ENCODE assay signal across 8 cellular contexts in genomic region chr11:65355776-65356393, GRCh38. TPM values are rescaled to one million over a fixed set of nuclear protein-coding genes. Genes with fewer than 3 reads are reported as not detected.
DNase-seq lines count a peak whose midpoint lies in the region; ATAC-seq and TF ChIP-seq lines count a peak whose summit lies in the region.

No MANE protein-coding gene starts in this region.

- H3K27me3 Mint-ChIP-seq in CD4-positive, alpha-beta memory T cell: no peaks in the 10 kb centered on the region

- H3K14ac ChIP-seq in neuronal stem cell (ENCODE audit: low read length): no peak overlapping the region

- no peaks in the 10 kb centered on the region for H3K9me2 ChIP-seq in PC-9 (ENCODE audit: insufficient read depth)

- WGBS in esophagus squamous epithelium, 2 donors: 2% methylated on average over 13 of the region's 35 CpGs; no CpG with 5 or more reads in 1 of the 2 donors
- WGBS in neuronal stem cell (ENCODE audit: extremely low coverage in 2 of 2, insufficient read length in 2 of 2, insufficient replicate concordance in 1 of 2), 2 donors: no CpG with 5 or more reads among the region's 35 CpGs

- TF ChIP-seq POLR2A in esophagus squamous epithelium (IDR thresholded peaks at IDR 0.05): no peak

- H3K79me2 ChIP-seq in PC-9 (ENCODE audit: low read depth): no peaks in the 10 kb centered on the region

- H3K4me3 Mint-ChIP-seq in CD4-positive, alpha-beta memory T cell: peak overlapping the region; percentile 90 to 97 (median 93)

- no peak overlapping the region for H3K4ac ChIP-seq in neuronal stem cell (ENCODE audit: low read length)

- H3K79me1 ChIP-seq in neuronal stem cell (ENCODE audit: low read depth, low read length): no peaks in the 10 kb centered on the region

- no peak for DNase-seq in CD4-positive, alpha-beta memory T cell
- no peak for DNase-seq in PC-9
- no peak for DNase-seq in esophagus squamous epithelium (lab: John Stamatoyannopoulos, UW)
- no peak for DNase-seq in neuronal stem cell (ENCODE audit: low spot score)
- no peak for DNase-seq in GM10266 (ENCODE audit: extremely low spot score)
- DNase-seq in NCI-H345 (lab: John Stamatoyannopoulos, UW): no peak

- no peak overlapping the region for H2AFZ ChIP-seq in PC-9
- H2AFZ ChIP-seq in neuronal stem cell (ENCODE audit: low read length): peak overlapping the region; percentile 94

- no peak overlapping the region for H3K27ac ChIP-seq in CD4-positive, alpha-beta memory T cell (ENCODE audit: low read depth, low read length)
- H3K27ac ChIP-seq in PC-9 (no peak overlapping the region), esophagus squamous epithelium (no peak overlapping the region), neuronal stem cell (replicated peaks; ENCODE audit: low read length) (no peak overlapping the region)

- H4K8ac ChIP-seq in neuronal stem cell (ENCODE audit: low read depth, low read length): no peak overlapping the region

- TF ChIP-seq CTCF in PC-9 (conservative IDR thresholded peaks at IDR 0.05) (no peak), esophagus squamous epithelium (IDR thresholded peaks at IDR 0.05) (no peak), GM10266 (IDR thresholded peaks at IDR 0.05; ENCODE audit: control insufficient read depth, insufficient read depth, low read depth, missing control alignments) (no peak)

- TSS peak; percentile 14 for BruUV-seq in PC-9 (replicated peaks; lab: Mats Ljungman, UMichigan)

- H3K27ac Mint-ChIP-seq in CD4-positive, alpha-beta memory T cell: peak overlapping the region in 5 of 7 donors; percentile 9 to 85 (median 59)

- H3K4me1 Mint-ChIP-seq in CD4-positive, alpha-beta memory T cell: peaks cover 8 to 17% (median 11%) of the 10 kb centered on the region in 4 donors

- H3K4me2 ChIP-seq in PC-9 (peak overlapping the region; percentile 100; the same call in 1 of the 2 replicates), neuronal stem cell (ENCODE audit: insufficient read depth, low read length, poor library complexity, severe bottlenecking) (peak overlapping the region; percentile 72)

- H3K4me3 ChIP-seq in CD4-positive, alpha-beta memory T cell (ENCODE audit: low read length in 2 of 2): no peak overlapping the region
- no peak overlapping the region for H3K4me3 ChIP-seq in PC-9
- H3K4me3 ChIP-seq in esophagus squamous epithelium: peak overlapping the region; percentile 56 to 91 (median 64)
- peak overlapping the region; percentile 70 to 85 for H3K4me3 ChIP-seq in neuronal stem cell (ENCODE audit: low read length in 2 of 2)

- no peak overlapping the region for H4K91ac ChIP-seq in neuronal stem cell (ENCODE audit: low read depth, low read length, poor library complexity)

- intact Hi-C loops in CD4-positive, alpha-beta memory T cell (cut with micrococcal nuclease): loop anchor here (2.0 kb wide), 1 partner anchor 21 kb away; no protein-coding TSS in a partner anchor
- intact Hi-C loops in PC-9 (cut with micrococcal nuclease; ENCODE audit: unreplicated experiment): loop anchor here (2.0 kb wide), 1 partner anchor 39 kb away; no protein-coding TSS in a partner anchor
- intact Hi-C loops in esophagus squamous epithelium (cut with DNase I): no loop called here

- peak overlapping the region; percentile 94 for H2BK15ac ChIP-seq in neuronal stem cell (ENCODE audit: low read length)

- peaks cover 31% of the 10 kb centered on the region; the same call in 1 of the 2 replicates for H3F3A ChIP-seq in PC-9 (ENCODE audit: insufficient read depth, low read depth)

- POLR2A ChIA-PET in CD4-positive, alpha-beta memory T cell (lab: Charles Lee; ENCODE audit: partially characterized antibody): interaction anchor here (0.6 to 2.9 kb wide), 11 partner anchors 22 to 259 kb away, joined by 3 to 23 read pairs (median 4); partner anchors contain the start of genes CAPN1, DPF2, MALAT1 and NEAT1
- POLR2A ChIA-PET in PC-9 (lab: Charles Lee; ENCODE audit: unreplicated experiment): no interaction called here

- peak overlapping the region; percentile 99 for H3K23ac ChIP-seq in neuronal stem cell (ENCODE audit: low read depth, low read length, poor library complexity)

- peak overlapping the region; percentile 92 for H3K18ac ChIP-seq in neuronal stem cell (ENCODE audit: low read length)

- H4K20me1 ChIP-seq in PC-9 (ENCODE audit: insufficient read depth): no peaks in the 10 kb centered on the region; the same call in 1 of the 2 replicates

- CTCF ChIA-PET in CD4-positive, alpha-beta memory T cell (lab: Charles Lee; ENCODE audit: partially characterized antibody): interaction anchor here (0.8 to 1.5 kb wide), 5 partner anchors 25 to 184 kb away, joined by 3 to 6 read pairs (median 4); no protein-coding TSS in a partner anchor
- CTCF ChIA-PET in PC-9 (lab: Charles Lee): interaction anchor here (0.6 kb wide), 2 partner anchors 53 to 156 kb away, joined by 3 to 13 read pairs; no protein-coding TSS in a partner anchor

- H3K9me3 ChIP-seq in CD4-positive, alpha-beta memory T cell (ENCODE audit: control insufficient read depth in 1 of 2, low read length in 2 of 2): no peaks in the 10 kb centered on the region
- H3K9me3 ChIP-seq in PC-9 (ENCODE audit: insufficient read depth, low read depth) (no peaks in the 10 kb centered on the region), esophagus squamous epithelium (no peaks in the 10 kb centered on the region), neuronal stem cell (replicated peaks in 1 of 2; ENCODE audit: control insufficient read depth in 2 of 2, insufficient read depth in 1 of 2, low read depth in 1 of 2, low read length in 2 of 2) (no peaks in the 10 kb centered on the region)

- ATAC-seq in GM19397 (IDR thresholded peaks at IDR 0.05; ENCODE audit: unreplicated experiment) (no peak), HG02852 (IDR thresholded peaks at IDR 0.05; ENCODE audit: unreplicated experiment) (no peak)

- H3K36me3 Mint-ChIP-seq in CD4-positive, alpha-beta memory T cell: peaks cover 9 to 24% of the 10 kb centered on the region in 2 donors

- peak overlapping the region; percentile 72 for H3K9ac ChIP-seq in neuronal stem cell (ENCODE audit: low read depth, low read length, poor library complexity)

- H3K27me3 ChIP-seq in CD4-positive, alpha-beta memory T cell (ENCODE audit: insufficient read depth, low read length): no peaks in the 10 kb centered on the region
- H3K27me3 ChIP-seq in PC-9 (ENCODE audit: insufficient read depth, low read depth): no peaks in the 10 kb centered on the region
- H3K27me3 ChIP-seq in esophagus squamous epithelium: peaks cover 0 to 13% (median 0%) of the 10 kb centered on the region in 4 donors
- peaks cover 0 to 15% (median 0%) of the 10 kb centered on the region in 3 experiments for H3K27me3 ChIP-seq in neuronal stem cell (ENCODE audit: control insufficient read depth in 3 of 3, insufficient read depth in 3 of 3, low read depth in 1 of 3, low read length in 3 of 3)

- peak overlapping the region; percentile 82 for H2AK5ac ChIP-seq in neuronal stem cell (ENCODE audit: low read depth, low read length)

- H3K4me1 ChIP-seq in CD4-positive, alpha-beta memory T cell (ENCODE audit: insufficient read depth, low read length): peaks cover 7% of the 10 kb centered on the region
- H3K4me1 ChIP-seq in PC-9 (replicated peaks; ENCODE audit: insufficient read depth): peaks cover 11% of the 10 kb centered on the region
- H3K4me1 ChIP-seq in esophagus squamous epithelium: peaks cover 18 to 28% (median 20%) of the 10 kb centered on the region in 3 donors
- H3K4me1 ChIP-seq in neuronal stem cell (ENCODE audit: control insufficient read depth in 2 of 2, insufficient read depth in 1 of 2, low read depth in 1 of 2, low read length in 2 of 2): peaks cover 16 to 28% of the 10 kb centered on the region in 2 donors

- no peak overlapping the region for H2BK12ac ChIP-seq in neuronal stem cell (ENCODE audit: low read length)

- peak overlapping the region; percentile 95 for H2BK120ac ChIP-seq in neuronal stem cell (ENCODE audit: low read depth, low read length)

- peaks cover 11% of the 10 kb centered on the region for H3K36me3 ChIP-seq in CD4-positive, alpha-beta memory T cell (ENCODE audit: insufficient read depth, low read length)
- H3K36me3 ChIP-seq in PC-9 (ENCODE audit: low read depth) (peaks cover 1% of the 10 kb centered on the region), esophagus squamous epithelium (peaks cover 6 to 21% (median 7%) of the 10 kb centered on the region in 3 donors), neuronal stem cell (replicated peaks in 1 of 2; ENCODE audit: control insufficient read depth in 2 of 2, insufficient read depth in 2 of 2, low read length in 2 of 2) (peaks cover 13 to 27% of the 10 kb centered on the region in 2 donors)

- no peaks in the 10 kb centered on the region for H3K9me3 Mint-ChIP-seq in CD4-positive, alpha-beta memory T cell

- peak overlapping the region; percentile 75 for H2BK5ac ChIP-seq in neuronal stem cell (ENCODE audit: low read length)

RNA-seq across cellular contexts. Expression of gene TIGD3, which starts 1.3 kb away (rescaled TPM):
- total RNA-seq in CD4-positive, alpha-beta memory T cell: 1 to 10 TPM in 1 of 2 experiments, under 1 TPM in 1; 0.96 to 1.1 TPM
- polyA plus RNA-seq in CD4-positive, alpha-beta memory T cell: under 1 TPM in 1 of 2 donors, not detected in 1; 0.26 TPM
- total RNA-seq in PC-9 (2021) (1.7 and 1.8 TPM in 2 replicates), esophagus squamous epithelium (1 to 10 TPM in 1 of 4 donors, under 1 TPM in 3; 0.13 to 1.3 (median 0.56) TPM)
- polyA plus RNA-seq in neuronal stem cell (2013, experiment 1 of 2): 1.8 TPM
- 1.6 TPM for polyA plus RNA-seq in neuronal stem cell (2013, experiment 2 of 2)

RNA-seq across cellular contexts. Expression of gene DPF2, which starts 22.2 kb away (rescaled TPM):
- 100 to 1,000 TPM; 101 to 102 TPM for total RNA-seq in CD4-positive, alpha-beta memory T cell
- polyA plus RNA-seq in CD4-positive, alpha-beta memory T cell: 10 to 100 TPM; 65.1 to 67.8 TPM
- total RNA-seq in PC-9 (2021): 75.6 and 80.6 TPM in 2 replicates
- total RNA-seq in esophagus squamous epithelium: 10 to 100 TPM; 18.7 to 35.3 (median 23.8) TPM
- 78.6 TPM for polyA plus RNA-seq in neuronal stem cell (2013, experiment 1 of 2)
- polyA plus RNA-seq in neuronal stem cell (2013, experiment 2 of 2): 77.3 TPM

RNA-seq across cellular contexts. Expression of gene SLC25A45, which starts 26.6 kb away (rescaled TPM):
- total RNA-seq in CD4-positive, alpha-beta memory T cell: 10 to 100 TPM; 17.0 to 24.2 TPM
- polyA plus RNA-seq in CD4-positive, alpha-beta memory T cell: 10 to 100 TPM in 1 of 2 donors, 1 to 10 TPM in 1; 7.2 to 15.0 TPM
- total RNA-seq in PC-9 (2021) (9.5 and 9.8 TPM in 2 replicates), esophagus squamous epithelium (1 to 10 TPM; 1.9 to 7.7 (median 4.0) TPM)
- polyA plus RNA-seq in neuronal stem cell (2013, experiment 1 of 2): 0.43 TPM
- 0.32 TPM for polyA plus RNA-seq in neuronal stem cell (2013, experiment 2 of 2)

RNA-seq across cellular contexts. Expression of gene FRMD8, which starts 30.6 kb away (rescaled TPM):
- total RNA-seq in CD4-positive, alpha-beta memory T cell: 10 to 100 TPM; 69.1 to 71.2 TPM
- polyA plus RNA-seq in CD4-positive, alpha-beta memory T cell: 10 to 100 TPM; 44.1 to 55.6 TPM
- total RNA-seq in PC-9 (2021) (32.4 and 48.9 TPM in 2 replicates), esophagus squamous epithelium (10 to 100 TPM; 44.1 to 88.7 (median 81.0) TPM)
- polyA plus RNA-seq in neuronal stem cell (2013, experiment 1 of 2): 5.9 TPM
- polyA plus RNA-seq in neuronal stem cell (2013, experiment 2 of 2): 6.1 TPM

RNA-seq across cellular contexts. Expression of gene CDC42EP2, which starts 41.2 kb away (rescaled TPM):
- under 1 TPM; 0.55 to 0.67 TPM for total RNA-seq in CD4-positive, alpha-beta memory T cell
- polyA plus RNA-seq in CD4-positive, alpha-beta memory T cell: not detected
- 17.8 and 20.8 TPM in 2 replicates for total RNA-seq in PC-9 (2021)
- total RNA-seq in esophagus squamous epithelium: 10 to 100 TPM in 1 of 4 donors, 1 to 10 TPM in 2, under 1 TPM in 1; 0.76 to 11.4 (median 5.6) TPM
- 1.4 TPM for polyA plus RNA-seq in neuronal stem cell (2013, experiment 1 of 2)
- 1.6 TPM for polyA plus RNA-seq in neuronal stem cell (2013, experiment 2 of 2)

Comparison
In these comparisons a context has a peak if more than half of its experiments do, and no peak if none do; other contexts are left out.
1. H3K4me3 ChIP-seq: peak in esophagus squamous epithelium (4 of 4) and neuronal stem cell (2 of 2); none in CD4-positive, alpha-beta memory T cell (0 of 2) and PC-9 (single experiment).